ENCODE assay signal across 1 cellular context in the genomic region with DNA sequence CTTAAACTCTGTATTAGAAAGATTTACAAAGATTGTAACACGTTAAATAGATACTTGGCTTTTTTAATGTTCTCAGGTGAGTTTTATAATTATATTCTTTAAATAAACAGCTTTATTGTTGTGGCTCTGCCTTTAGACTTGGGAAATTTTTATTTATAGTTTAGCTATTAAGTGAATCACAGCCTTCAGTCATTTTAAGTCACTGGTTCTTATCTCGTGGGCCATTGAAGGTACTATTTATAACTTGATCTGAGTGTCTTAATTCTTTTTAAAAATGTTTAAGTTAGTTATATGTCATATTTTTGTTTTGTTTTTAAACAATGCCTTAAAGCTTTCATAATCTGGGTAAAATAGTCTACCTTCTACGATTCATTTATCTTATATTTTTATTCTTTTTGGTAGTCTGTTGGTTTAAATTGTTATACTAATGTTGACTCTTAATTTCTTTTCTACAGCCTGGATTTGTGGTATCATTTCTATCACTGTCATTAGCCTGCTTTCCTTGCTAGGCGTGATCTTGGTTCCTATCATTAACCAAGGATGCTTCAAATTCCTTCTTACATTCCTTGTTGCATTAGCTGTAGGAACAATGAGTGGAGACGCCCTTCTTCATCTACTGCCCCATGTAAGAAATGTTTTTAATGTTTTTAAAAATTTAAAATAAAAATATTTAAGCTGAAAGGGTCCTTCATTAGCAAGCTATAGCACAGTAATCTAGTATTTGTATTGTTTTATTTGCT.
TF ChIP-seq lines count a peak whose summit lies in the region.

No MANE protein-coding gene starts in this region.

TF ChIP-seq in IMR-90, 13 proteins besides CTCF, POLR2A, EP300 and RAD21:
- TF ChIP-seq FOS (IDR thresholded peaks at IDR 0.05; ENCODE audit: low read depth, low read length): no peak
- no peak for TF ChIP-seq NFE2L2 (IDR thresholded peaks at IDR 0.05; ENCODE audit: low read depth, low read length)
- TF ChIP-seq, protein P1, sequence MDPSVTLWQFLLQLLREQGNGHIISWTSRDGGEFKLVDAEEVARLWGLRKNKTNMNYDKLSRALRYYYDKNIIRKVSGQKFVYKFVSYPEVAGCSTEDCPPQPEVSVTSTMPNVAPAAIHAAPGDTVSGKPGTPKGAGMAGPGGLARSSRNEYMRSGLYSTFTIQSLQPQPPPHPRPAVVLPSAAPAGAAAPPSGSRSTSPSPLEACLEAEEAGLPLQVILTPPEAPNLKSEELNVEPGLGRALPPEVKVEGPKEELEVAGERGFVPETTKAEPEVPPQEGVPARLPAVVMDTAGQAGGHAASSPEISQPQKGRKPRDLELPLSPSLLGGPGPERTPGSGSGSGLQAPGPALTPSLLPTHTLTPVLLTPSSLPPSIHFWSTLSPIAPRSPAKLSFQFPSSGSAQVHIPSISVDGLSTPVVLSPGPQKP (IDR thresholded peaks at IDR 0.05; ENCODE audit: borderline replicate concordance, low read depth, low read length): no peak
- TF ChIP-seq, protein P2, sequence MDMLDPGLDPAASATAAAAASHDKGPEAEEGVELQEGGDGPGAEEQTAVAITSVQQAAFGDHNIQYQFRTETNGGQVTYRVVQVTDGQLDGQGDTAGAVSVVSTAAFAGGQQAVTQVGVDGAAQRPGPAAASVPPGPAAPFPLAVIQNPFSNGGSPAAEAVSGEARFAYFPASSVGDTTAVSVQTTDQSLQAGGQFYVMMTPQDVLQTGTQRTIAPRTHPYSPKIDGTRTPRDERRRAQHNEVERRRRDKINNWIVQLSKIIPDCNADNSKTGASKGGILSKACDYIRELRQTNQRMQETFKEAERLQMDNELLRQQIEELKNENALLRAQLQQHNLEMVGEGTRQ (IDR thresholded peaks at IDR 0.05; ENCODE audit: low read depth, low read length): no peak
- no peak for TF ChIP-seq MAZ (IDR thresholded peaks at IDR 0.05; ENCODE audit: borderline replicate concordance, low read depth, low read length)
- TF ChIP-seq CHD1 (IDR thresholded peaks at IDR 0.05; ENCODE audit: low read depth, low read length): no peak
- no peak for TF ChIP-seq MXI1 (IDR thresholded peaks at IDR 0.05; ENCODE audit: borderline replicate concordance, low read depth, low read length)
- TF ChIP-seq MAFK (IDR thresholded peaks at IDR 0.05; ENCODE audit: low read depth, low read length): no peak
- no peak for TF ChIP-seq RCOR1 (IDR thresholded peaks at IDR 0.05; ENCODE audit: insufficient replicate concordance, low read length)
- no peak for TF ChIP-seq BHLHE40 (IDR thresholded peaks at IDR 0.05; ENCODE audit: low read depth, low read length)
- no peak for TF ChIP-seq CEBPB (IDR thresholded peaks at IDR 0.05; ENCODE audit: low read depth, low read length)
- TF ChIP-seq SMC3 (IDR thresholded peaks at IDR 0.05; ENCODE audit: low read depth, low read length): no peak
- no peak for TF ChIP-seq RFX5 (IDR thresholded peaks at IDR 0.05; ENCODE audit: low read depth, low read length)
